In genomic region chr18:57150828-57151227, GRCh38 we compare ENCODE assay signal across 16 cellular contexts. TPM values are rescaled to one million over a fixed set of nuclear protein-coding genes. Genes with fewer than 3 reads are reported as not detected.
DNase-seq lines count a peak whose midpoint lies in the region; ATAC-seq, FAIRE-seq and TF ChIP-seq lines count a peak whose summit lies in the region.
"Had no signal": no experiment of that assay in that cellular context is flagged by ENCODE, and none has a peak within 500 bp of the region (broad histone marks: within the 10 kb centered on the region; RNA-seq: fewer than 3 reads in every experiment).

No MANE protein-coding gene starts in this region.

- H3K27me3 ChIP-seq in pancreas = peaks cover 0 to 8% (median 0%) of the 10 kb centered on the region in 4 donors
- H3K27me3 ChIP-seq: testis had no signal

- no peaks in the 10 kb centered on the region for H3K9me3 ChIP-seq in pancreas
- H3K9me3 ChIP-seq: adrenal gland, testis had no signal

- H3K27ac ChIP-seq in pancreas = peak overlapping the region in 2 of 4 donors; percentile 7 to 47
- H3K27ac ChIP-seq: adrenal gland, testis had no signal

- H3K4me3 Mint-ChIP-seq in activated CD4-positive, alpha-beta memory T cell treated with anti-CD3 and anti-CD28 coated beads, Interleukin-2, amount 10 ng/mL, durations not matched to agents 7 days and 5 days = no peak overlapping the region
- H3K4me3 Mint-ChIP-seq: T-helper 2 cell treated with Interferon-gamma antibody and Interleukin-4, amounts not matched to agents 5 μg/mL and 100 μg/mL, for 36 hours had no signal

- H3K27ac Mint-ChIP-seq in activated CD4-positive, alpha-beta memory T cell treated with anti-CD3 and anti-CD28 coated beads, Interleukin-2, amount 10 ng/mL, durations not matched to agents 7 days and 5 days = no peak overlapping the region
- H3K27ac Mint-ChIP-seq: T-helper 2 cell treated with Interferon-gamma antibody and Interleukin-4, amounts not matched to agents 5 μg/mL and 100 μg/mL, for 36 hours had no signal

- H3K27me3 Mint-ChIP-seq in activated CD4-positive, alpha-beta memory T cell treated with anti-CD3 and anti-CD28 coated beads, Interleukin-2, amount 10 ng/mL, durations not matched to agents 7 days and 5 days = peaks cover 10% of the 10 kb centered on the region

- no peaks in the 10 kb centered on the region for H3K4me1 ChIP-seq in pancreas
- H3K4me1 ChIP-seq: adrenal gland had no signal

- TF ChIP-seq CTCF in pancreas (IDR thresholded peaks at IDR 0.05) = no peak

- DNase-seq in NCI-H1436 (lab: John Stamatoyannopoulos, UW) = peak; percentile 55
- no peak for DNase-seq in NCI-H1436 treated with DMSO at 0.1 percent for 48 hours (lab: John Stamatoyannopoulos, UW)
- DNase-seq in NCI-H345 (lab: John Stamatoyannopoulos, UW) = peak; percentile 57
- DNase-seq in cerebellum (ENCODE audit: low spot score) = peak; percentile 38
- peak in 3 of 6 donors; percentile 15 to 53 (median 40) for DNase-seq in pancreas
- no peak for DNase-seq in activated CD4-positive, alpha-beta memory T cell treated with anti-CD3 and anti-CD28 coated beads, Interleukin-2, amount 10 ng/mL, durations not matched to agents 7 days and 5 days
- no peak for DNase-seq in cerebellar nuclear complex (lab: John Stamatoyannopoulos, UW)
- DNase-seq: adrenal gland, OCI-M1, testis had no signal

- H3K4me3 ChIP-seq in pancreas = no peak overlapping the region
- H3K4me3 ChIP-seq: adrenal gland, lung, testis had no signal

- no peaks in the 10 kb centered on the region for H3K36me3 Mint-ChIP-seq in activated CD4-positive, alpha-beta memory T cell treated with anti-CD3 and anti-CD28 coated beads, Interleukin-2, amount 10 ng/mL, durations not matched to agents 7 days and 5 days (ENCODE audit: low read depth)

- H3K4me1 Mint-ChIP-seq in activated CD4-positive, alpha-beta memory T cell treated with anti-CD3 and anti-CD28 coated beads, Interleukin-2, amount 10 ng/mL, durations not matched to agents 7 days and 5 days = no peaks in the 10 kb centered on the region

- CTCF ChIA-PET in activated CD4-positive, alpha-beta memory T cell treated with anti-CD3 and anti-CD28 coated beads, Interleukin-2, amount 10 ng/mL, durations not matched to agents 7 days and 5 days (lab: Charles Lee) = no interaction called here

- H3K9me3 Mint-ChIP-seq in activated CD4-positive, alpha-beta memory T cell treated with anti-CD3 and anti-CD28 coated beads, Interleukin-2, amount 10 ng/mL, durations not matched to agents 7 days and 5 days = no peaks in the 10 kb centered on the region
- H3K9me3 Mint-ChIP-seq: T-helper 2 cell treated with Interferon-gamma antibody and Interleukin-4, amounts not matched to agents 5 μg/mL and 100 μg/mL, for 36 hours had no signal

- intact Hi-C loops in pancreas (cut with DNase I) = no loop called here

- H3K36me3 ChIP-seq in pancreas = no peaks in the 10 kb centered on the region
- H3K36me3 ChIP-seq: adrenal gland had no signal

- no peak for FAIRE-seq in pancreas (lab: Jason Lieb, UNC)
- FAIRE-seq: A204.1, GM12892 had no signal

- 7 to 8% methylated on average over 7 of the region's 7 CpGs for WGBS in pancreas, 2 donors

- POLR2A ChIA-PET in activated CD4-positive, alpha-beta memory T cell treated with anti-CD3 and anti-CD28 coated beads, Interleukin-2, amount 10 ng/mL, durations not matched to agents 7 days and 5 days (lab: Charles Lee) = no interaction called here

- ATAC-seq in pancreas (peak; percentile 42 to 71 (median 58)), HG02981 (IDR thresholded peaks at IDR 0.05; ENCODE audit: unreplicated experiment) (no peak)

RNA-seq across cellular contexts. Expression of gene BOD1L2, which starts 3.9 kb away (rescaled TPM):
- total RNA-seq in cerebellum (not detected), pancreas (not detected)
- polyA plus RNA-seq in pancreas = not detected
- not detected for total RNA-seq in activated CD4-positive, alpha-beta memory T cell treated with anti-CD3 and anti-CD28 coated beads, Interleukin-2, amount 10 ng/mL, durations not matched to agents 7 days and 5 days
- total RNA-seq: adrenal gland, lung, renal cortical epithelial cell had no signal
- polyA plus RNA-seq: adrenal gland, lung had no signal

Comparison
In these comparisons a context has a peak if more than half of its experiments do, and no peak if none do; other contexts are left out.
1. DNase-seq: peak in NCI-H1436 (single experiment), NCI-H345 (single experiment) and cerebellum (single experiment); none in NCI-H1436 treated with DMSO at 0.1 percent for 48 hours (single experiment), activated CD4-positive, alpha-beta memory T cell treated with anti-CD3 and anti-CD28 coated beads, Interleukin-2, amount 10 ng/mL, durations not matched to agents 7 days and 5 days (single experiment) and cerebellar nuclear complex (0 of 2).